ENCODE assay signal across 13 cellular contexts in the genomic region with DNA sequence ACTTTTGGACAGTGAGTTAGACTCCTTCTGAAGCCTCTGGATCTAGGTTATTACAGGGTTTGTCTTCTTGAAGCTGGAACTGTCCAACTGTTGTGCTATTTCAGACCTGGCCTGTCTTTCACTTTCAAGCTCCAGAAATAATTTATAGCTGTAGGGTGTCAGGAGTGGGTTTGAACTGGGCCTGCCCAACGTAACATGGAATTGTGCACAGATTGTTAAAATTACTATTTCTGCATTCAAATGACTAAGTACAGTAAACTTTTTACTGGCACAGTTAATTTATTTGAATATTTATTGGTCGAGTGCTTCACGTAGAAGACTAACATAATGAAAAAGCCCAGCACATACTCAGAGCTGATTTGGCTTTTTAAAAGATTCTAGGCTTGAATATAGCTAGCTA.
DNase-seq lines count a peak whose midpoint lies in the region; ATAC-seq and TF ChIP-seq lines count a peak whose summit lies in the region.
"Had no signal": no experiment of that assay in that cellular context is flagged by ENCODE, and none has a peak within 500 bp of the region (broad histone marks: within the 10 kb centered on the region; RNA-seq: fewer than 3 reads in every experiment).

No MANE protein-coding gene starts in this region.

- H3K4me1 ChIP-seq in GM23248 (ENCODE audit: insufficient read depth) (peaks cover 8% of the 10 kb centered on the region; the same call in 1 of the 2 replicates), OCI-LY1 (ENCODE audit: insufficient read depth, low read length, severe bottlenecking) (peaks cover 84% of the 10 kb centered on the region), right cardiac atrium (ENCODE audit: control insufficient read depth, insufficient read depth, low read length) (peaks cover 20% of the 10 kb centered on the region)

- H3K27me3 Mint-ChIP-seq in type B pancreatic cell, result no peaks in the 10 kb centered on the region
- H3K27me3 Mint-ChIP-seq: activated CD4-positive, alpha-beta T cell treated with anti-CD3 and anti-CD28 coated beads for 36 hours had no signal

- H3K4me3 ChIP-seq in GM23248 (no peak overlapping the region), OCI-LY1 (ENCODE audit: low read depth, low read length, poor library complexity, severe bottlenecking) (no peak overlapping the region), right cardiac atrium (ENCODE audit: low read length) (no peak overlapping the region)

- intact Hi-C loops in right cardiac atrium (cut with DNase I), result no loop called here

- no peaks in the 10 kb centered on the region for H3K9me3 Mint-ChIP-seq in type B pancreatic cell
- H3K9me3 Mint-ChIP-seq: natural killer cell had no signal

- no peak overlapping the region for H3K27ac Mint-ChIP-seq in type B pancreatic cell
- H3K27ac Mint-ChIP-seq: activated CD4-positive, alpha-beta T cell treated with anti-CD3 and anti-CD28 coated beads for 36 hours; natural killer cell had no signal

- DNase-seq in G401 (ENCODE audit: low spot score), result peak; percentile 71
- DNase-seq in GM23248, result no peak
- no peak for DNase-seq in right cardiac atrium
- DNase-seq in type B pancreatic cell (ENCODE audit: extremely low spot score, unreplicated experiment), result no peak
- DNase-seq in NCI-H1930 (lab: John Stamatoyannopoulos, UW), result no peak
- no peak for DNase-seq in OCI-M1 (lab: John Stamatoyannopoulos, UW)
- DNase-seq: activated CD4-positive, alpha-beta T cell treated with anti-CD3 and anti-CD28 coated beads for 36 hours; EL; GOT3; natural killer cell; NCI-H446 had no signal

- H3K79me2 ChIP-seq in GM23248 (ENCODE audit: insufficient read depth), result peaks cover 100% of the 10 kb centered on the region
- H3K79me2 ChIP-seq in OCI-LY1 (ENCODE audit: insufficient read depth, low read length), result peaks cover 89% of the 10 kb centered on the region

- ATAC-seq in right cardiac atrium (no peak), HG03025 (IDR thresholded peaks at IDR 0.05; ENCODE audit: low FRiP score, unreplicated experiment) (no peak)
- ATAC-seq: natural killer cell had no signal

- H3K9ac ChIP-seq in GM23248, result no peak overlapping the region
- no peak overlapping the region; the same call in 1 of the 2 replicates for H3K9ac ChIP-seq in OCI-LY1 (ENCODE audit: low read length)

- H4K20me1 ChIP-seq in GM23248 (ENCODE audit: insufficient read depth), result peaks cover 27% of the 10 kb centered on the region; the same call in 1 of the 2 replicates
- H4K20me1 ChIP-seq in OCI-LY1 (ENCODE audit: insufficient read depth, low read length), result no peaks in the 10 kb centered on the region

- TF ChIP-seq CTCF in OCI-LY1 (IDR thresholded peaks at IDR 0.05; ENCODE audit: low read length), result no peak
- TF ChIP-seq CTCF in type B pancreatic cell (conservative IDR thresholded peaks at IDR 0.05), result no peak

- in situ Hi-C loops in G401 (cut with HindIII; ENCODE audit: low sequenced_read_pairs) (no loop called here), GM23248 (cut with MboI) (no loop called here)

- H2AFZ ChIP-seq in GM23248, result no peak overlapping the region
- H2AFZ ChIP-seq in OCI-LY1 (ENCODE audit: low read length), result no peak overlapping the region

- no peak overlapping the region for H3K4me3 Mint-ChIP-seq in type B pancreatic cell
- H3K4me3 Mint-ChIP-seq: activated CD4-positive, alpha-beta T cell treated with anti-CD3 and anti-CD28 coated beads for 36 hours; natural killer cell had no signal

- H3K27ac ChIP-seq in GM23248 (no peak overlapping the region), OCI-LY1 (ENCODE audit: low read depth, low read length, poor library complexity, severe bottlenecking) (peak overlapping the region; percentile 76), right cardiac atrium (ENCODE audit: low read length) (peak overlapping the region; percentile 28)

- H3K36me3 Mint-ChIP-seq in type B pancreatic cell, result peaks cover 8% of the 10 kb centered on the region
- H3K36me3 Mint-ChIP-seq: natural killer cell had no signal

- no peaks in the 10 kb centered on the region for H3K27me3 ChIP-seq in GM23248 (replicated peaks; ENCODE audit: insufficient read depth)
- no peaks in the 10 kb centered on the region for H3K27me3 ChIP-seq in OCI-LY1 (ENCODE audit: insufficient read depth, low read length)
- H3K27me3 ChIP-seq in right cardiac atrium (ENCODE audit: control insufficient read depth, insufficient read depth), result no peaks in the 10 kb centered on the region

- peak overlapping the region; percentile 13 for H3K4me2 ChIP-seq in GM23248 (ENCODE audit: unreplicated experiment)
- peak overlapping the region; percentile 46 for H3K4me2 ChIP-seq in OCI-LY1 (ENCODE audit: low read length)

- H3F3A ChIP-seq in GM23248 (ENCODE audit: insufficient read depth), result no peaks in the 10 kb centered on the region
- H3F3A ChIP-seq in OCI-LY1 (ENCODE audit: insufficient read depth, low read length), result no peaks in the 10 kb centered on the region

- H3K4me1 Mint-ChIP-seq in type B pancreatic cell (ENCODE audit: unreplicated experiment), result peaks cover 56% of the 10 kb centered on the region

- H3K36me3 ChIP-seq in GM23248 (ENCODE audit: low read depth) (no peaks in the 10 kb centered on the region), OCI-LY1 (ENCODE audit: insufficient read depth, low read length) (no peaks in the 10 kb centered on the region)

- H3K9me3 ChIP-seq in GM23248 (ENCODE audit: low read depth) (no peaks in the 10 kb centered on the region), OCI-LY1 (ENCODE audit: low read length) (no peaks in the 10 kb centered on the region), right cardiac atrium (ENCODE audit: control insufficient read depth, low read length) (no peaks in the 10 kb centered on the region)

- H3K9me2 ChIP-seq in GM23248 (ENCODE audit: insufficient read depth), result no peaks in the 10 kb centered on the region
- no peaks in the 10 kb centered on the region for H3K9me2 ChIP-seq in OCI-LY1 (ENCODE audit: low read depth, low read length)

- WGBS in GM23248 (ENCODE audit: low coverage in 1 of 2, low lambda C conversion rate in 2 of 2, missing lambda C conversion rate in 2 of 2), 2 experiments, result 25 to 28% methylated on average over 3 of the region's 3 CpGs
- WGBS in right cardiac atrium, result 44% methylated on average over 3 of the region's 3 CpGs
